Comparison of ENCODE assay signal across 8 cellular contexts in genomic region chr10:119080521-119081259, GRCh38. TPM values are rescaled to one million over a fixed set of nuclear protein-coding genes. Genes with fewer than 3 reads are reported as not detected.
A peak's percentile ranks its signal among the peaks of the same experiment; 100 is the strongest.
DNase-seq lines count a peak whose midpoint lies in the region; ATAC-seq, FAIRE-seq and TF ChIP-seq lines count a peak whose summit lies in the region.

EIF3A (minus strand) TSS chr10:119080817; CDS start chr10:119080676, 141 bp downstream.

- no TSS peak for BruUV-seq in Calu3 (replicated peaks; lab: Mats Ljungman, UMichigan)

- no peaks in the 10 kb centered on the region for H3K36me3 ChIP-seq in mucosa of descending colon (ENCODE audit: low read depth)

- FAIRE-seq in HTR-8/SVneo (lab: Jason Lieb, UNC): peak; percentile 57

- H3K36me3 Mint-ChIP-seq in Calu3 (ENCODE audit: insufficient read depth, unreplicated experiment): peaks cover 45% of the 10 kb centered on the region

- no peaks in the 10 kb centered on the region for H3K9me3 ChIP-seq in mucosa of descending colon

- peak within 1 kb of the TSS; percentile 96 for H3K4me3 Mint-ChIP-seq in Calu3 (ENCODE audit: low read depth, unreplicated experiment)

- peak within 1 kb of the TSS; percentile 92 for H3K27ac ChIP-seq in epithelial cell of prostate

- TF ChIP-seq CTCF in Calu3 (IDR thresholded peaks at IDR 0.05; ENCODE audit: unreplicated experiment): no peak
- TF ChIP-seq CTCF in mucosa of descending colon (IDR thresholded peaks at IDR 0.05): no peak

- H3K9me3 Mint-ChIP-seq in Calu3 (ENCODE audit: low read depth, unreplicated experiment): no peaks in the 10 kb centered on the region

- CTCF ChIA-PET in Calu3 (lab: Charles Lee): interaction anchor here (1.1 kb wide), 1 partner anchor 15 kb away, joined by 3 read pairs; no protein-coding TSS in a partner anchor

- ATAC-seq in GM21367 (IDR thresholded peaks at IDR 0.05; ENCODE audit: unreplicated experiment) (peak; percentile 73), mucosa of descending colon (peak; percentile 96)

- no peaks in the 10 kb centered on the region for H3K27me3 Mint-ChIP-seq in Calu3 (ENCODE audit: unreplicated experiment)

- H3K27ac Mint-ChIP-seq in Calu3 (ENCODE audit: unreplicated experiment): peak within 1 kb of the TSS; percentile 98

- peaks cover 19% of the 10 kb centered on the region for H3K4me1 ChIP-seq in mucosa of descending colon (ENCODE audit: low read depth)

- no peaks in the 10 kb centered on the region for H3K4me1 Mint-ChIP-seq in Calu3 (ENCODE audit: low read depth, unreplicated experiment)

- intact Hi-C loops in Calu3 (cut with micrococcal nuclease; ENCODE audit: unreplicated experiment): no loop called here
- intact Hi-C loops in mucosa of descending colon (cut with DNase I, micrococcal nuclease): no loop called here

- DNase-seq in Calu3 (peak; percentile 90), HTR-8/SVneo (ENCODE audit: insufficient read length, low spot score) (peak; percentile 83), OCI-M1 (lab: John Stamatoyannopoulos, UW) (peak; percentile 98), activated T-cell treated with anti-CD3 and anti-CD28 coated beads for 4 hours (peak; percentile 83), epithelial cell of prostate (ENCODE audit: low read depth, low spot score) (peak; percentile 60), mucosa of descending colon (peak; percentile 94 to 97 (median 96))
- DNase-seq in stimulated activated CD8-positive, alpha-beta memory T cell treated with anti-CD3 and anti-CD28 coated beads, Interleukin-4, amount 100 ng/mL, for 1 hour (ENCODE audit: low read depth in 2 of 2, low spot score in 1 of 2): peak; percentile 78 to 82

- peak within 1 kb of the TSS; percentile 86 for H3K4me3 ChIP-seq in mucosa of descending colon

RNA-seq across cellular contexts. Expression of gene EIF3A, which starts in this region (rescaled TPM):
- total RNA-seq in Calu3 (2022) (95.3 and 104 TPM in 2 replicates), mucosa of descending colon (100 to 1,000 TPM in 2 of 3 donors, 10 to 100 TPM in 1; 94.5 to 124 (median 114) TPM)

Comparison
In these comparisons a context has a peak if more than half of its experiments do, and no peak if none do; other contexts are left out.
1. Peak in every context shown above with its lines: DNase-seq, ATAC-seq, H3K4me3 ChIP-seq and H3K27ac ChIP-seq.